Comparison of ENCODE assay signal across 10 cellular contexts in the genomic region with DNA sequence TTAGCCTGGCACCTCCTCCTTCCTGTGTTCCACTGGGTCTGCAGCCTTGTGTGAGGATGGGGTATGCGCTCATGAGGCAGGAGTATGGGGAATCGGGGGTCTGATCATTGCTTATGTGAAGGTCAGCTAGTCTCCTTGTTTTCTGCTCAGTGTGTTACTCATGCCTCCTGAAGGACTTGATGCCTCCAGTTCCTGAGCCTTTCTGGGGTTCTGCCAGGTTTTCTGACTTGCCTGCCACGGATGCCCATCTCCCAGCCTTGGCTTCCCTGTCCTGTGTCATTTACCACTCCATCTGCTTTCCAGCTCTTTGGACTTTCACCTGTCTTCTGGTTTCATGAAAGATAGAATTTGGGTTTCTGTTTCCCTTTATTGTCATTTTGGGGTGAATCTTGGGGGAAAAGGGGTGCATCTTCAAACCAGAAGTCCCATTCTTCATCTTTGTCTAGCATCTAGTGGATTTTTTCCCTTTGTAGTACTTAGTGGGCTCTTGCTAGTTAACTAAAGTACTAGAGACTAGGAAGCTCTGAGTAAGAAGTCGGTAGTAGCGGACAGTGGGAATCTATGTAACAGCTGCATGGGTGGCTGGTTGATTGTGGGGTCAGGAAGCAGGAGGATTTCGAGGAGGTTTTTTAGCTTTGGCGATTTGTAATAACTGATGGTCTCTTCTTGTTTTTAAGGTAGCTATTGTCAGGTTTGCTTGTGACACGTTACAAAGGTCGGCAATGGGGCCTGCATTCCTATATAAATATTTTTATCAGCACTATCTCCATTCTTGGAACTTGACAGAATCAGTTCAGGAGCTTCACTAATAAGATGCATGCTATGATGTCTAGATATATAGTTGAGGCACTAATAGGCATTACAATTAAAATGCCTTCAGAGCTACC. TPM values are rescaled to one million over a fixed set of nuclear protein-coding genes. Genes with fewer than 3 reads are reported as not detected.
DNase-seq lines count a peak whose midpoint lies in the region; ATAC-seq and TF ChIP-seq lines count a peak whose summit lies in the region.
"Had no signal": no experiment of that assay in that cellular context is flagged by ENCODE, and none has a peak within 500 bp of the region (broad histone marks: within the 10 kb centered on the region; RNA-seq: fewer than 3 reads in every experiment).

No MANE protein-coding gene starts in this region.

- no peaks in the 10 kb centered on the region for H3K27me3 ChIP-seq in MG63
- H3K27me3 ChIP-seq in osteoblast (ENCODE audit: insufficient read depth, low read length), result no peaks in the 10 kb centered on the region

- ATAC-seq in GM21381 (IDR thresholded peaks at IDR 0.05; ENCODE audit: unreplicated experiment), result no peak

- no peak for DNase-seq in activated CD4-positive, alpha-beta T cell treated with anti-CD3 and anti-CD28 coated beads, Interleukin-2, amount 10 ng/mL, durations not matched to agents 24 days and 14 days
- DNase-seq in activated CD4-positive, alpha-beta T cell treated with anti-CD3 and anti-CD28 coated beads, Interleukin-2, amount 50 U/mL, for 4 hours, result no peak
- DNase-seq in MG63 (peak; percentile 60), cerebellum (ENCODE audit: low spot score) (peak; percentile 61), osteoblast (ENCODE audit: insufficient read length, low spot score, missing footprints) (peak; percentile 51), NCI-H146 treated with DMSO at 0.1 percent for 48 hours (lab: John Stamatoyannopoulos, UW; ENCODE audit: unreplicated experiment) (no peak), NCI-H2196 (lab: John Stamatoyannopoulos, UW; ENCODE audit: unreplicated experiment) (no peak)

- H3K36me3 ChIP-seq in MG63 (peaks cover 26% of the 10 kb centered on the region), osteoblast (ENCODE audit: insufficient read depth, low read length) (no peaks in the 10 kb centered on the region)

- peak overlapping the region; percentile 9 for H3K4me3 Mint-ChIP-seq in activated CD4-positive, alpha-beta T cell treated with anti-CD3 and anti-CD28 coated beads, Interleukin-2, amount 10 ng/mL, durations not matched to agents 24 days and 14 days
- H3K4me3 Mint-ChIP-seq: mesothelial cell of epicardium had no signal

- peaks cover 29% of the 10 kb centered on the region for H4K20me1 ChIP-seq in osteoblast (ENCODE audit: insufficient read depth, low read length)

- no peaks in the 10 kb centered on the region for H3K9me3 Mint-ChIP-seq in activated CD4-positive, alpha-beta T cell treated with anti-CD3 and anti-CD28 coated beads, Interleukin-2, amount 10 ng/mL, durations not matched to agents 24 days and 14 days
- H3K9me3 Mint-ChIP-seq: mesothelial cell of epicardium had no signal

- H3K27me3 Mint-ChIP-seq in activated CD4-positive, alpha-beta T cell treated with anti-CD3 and anti-CD28 coated beads, Interleukin-2, amount 10 ng/mL, durations not matched to agents 24 days and 14 days, result no peaks in the 10 kb centered on the region

- no peak for TF ChIP-seq CTCF in osteoblast (IDR thresholded peaks at IDR 0.05; ENCODE audit: extremely low read depth, low read depth, low read length)

- H3K27ac Mint-ChIP-seq in activated CD4-positive, alpha-beta T cell treated with anti-CD3 and anti-CD28 coated beads, Interleukin-2, amount 10 ng/mL, durations not matched to agents 24 days and 14 days, result peak overlapping the region; percentile 91
- H3K27ac Mint-ChIP-seq: mesothelial cell of epicardium had no signal

- no peaks in the 10 kb centered on the region for H3K9me3 ChIP-seq in MG63
- no peaks in the 10 kb centered on the region for H3K9me3 ChIP-seq in osteoblast (ENCODE audit: low read depth, low read length)

- no peak overlapping the region for H3K4me2 ChIP-seq in osteoblast (ENCODE audit: insufficient read depth, low read length)

- peaks cover 35% of the 10 kb centered on the region for H3K36me3 Mint-ChIP-seq in activated CD4-positive, alpha-beta T cell treated with anti-CD3 and anti-CD28 coated beads, Interleukin-2, amount 10 ng/mL, durations not matched to agents 24 days and 14 days (ENCODE audit: low read depth)

- no peak overlapping the region for H3K4me3 ChIP-seq in MG63
- no peak overlapping the region for H3K4me3 ChIP-seq in osteoblast (ENCODE audit: insufficient read depth, low read length)
- H3K4me3 ChIP-seq: skin epidermis had no signal

- peaks cover 70% of the 10 kb centered on the region for H3K4me1 Mint-ChIP-seq in activated CD4-positive, alpha-beta T cell treated with anti-CD3 and anti-CD28 coated beads, Interleukin-2, amount 10 ng/mL, durations not matched to agents 24 days and 14 days

- H3K4me1 ChIP-seq in osteoblast (ENCODE audit: insufficient read depth, low read length), result peaks cover 45% of the 10 kb centered on the region

- peaks cover 99% of the 10 kb centered on the region for H3K79me2 ChIP-seq in osteoblast (ENCODE audit: insufficient read depth, low read length)

- intact Hi-C loops in activated CD4-positive, alpha-beta T cell treated with anti-CD3 and anti-CD28 coated beads, Interleukin-2, amount 10 ng/mL, durations not matched to agents 24 days and 14 days (cut with micrococcal nuclease), result loop anchor here (5.0 kb wide), 2 partner anchors 200 to 255 kb away; partner anchors contain the start of gene ANKH

- no peak overlapping the region for H2AFZ ChIP-seq in osteoblast (ENCODE audit: low read length)

- H3K27ac ChIP-seq in osteoblast (ENCODE audit: low read depth, low read length), result peak overlapping the region; percentile 9

RNA-seq across cellular contexts. Expression of gene OTULIN, which starts 8.2 kb away (rescaled TPM):
- 52.5 and 62.1 TPM in 2 replicates for total RNA-seq in activated CD4-positive, alpha-beta T cell treated with anti-CD3 and anti-CD28 coated beads, Interleukin-2, amount 10 ng/mL, durations not matched to agents 24 days and 14 days
- 19.1 and 71.5 TPM in 2 replicates for total RNA-seq in MG63 (2014; rRNA removed; shearing (Covaris generic); ENCODE audit: low replicate concordance)
- 24.5 TPM for total RNA-seq in cerebellum
- total RNA-seq in osteoblast, result 25.6 and 29.7 TPM in 2 replicates

Comparison
In these comparisons a context has a peak if more than half of its experiments do, and no peak if none do; other contexts are left out.
1. DNase-seq: peak in MG63 (single experiment), cerebellum (single experiment) and osteoblast (single experiment); none in activated CD4-positive, alpha-beta T cell treated with anti-CD3 and anti-CD28 coated beads, Interleukin-2, amount 10 ng/mL, durations not matched to agents 24 days and 14 days (single experiment), activated CD4-positive, alpha-beta T cell treated with anti-CD3 and anti-CD28 coated beads, Interleukin-2, amount 50 U/mL, for 4 hours (0 of 2), NCI-H146 treated with DMSO at 0.1 percent for 48 hours (single experiment) and NCI-H2196 (single experiment).